ENCODE assay signal across 9 cellular contexts in the genomic region with DNA sequence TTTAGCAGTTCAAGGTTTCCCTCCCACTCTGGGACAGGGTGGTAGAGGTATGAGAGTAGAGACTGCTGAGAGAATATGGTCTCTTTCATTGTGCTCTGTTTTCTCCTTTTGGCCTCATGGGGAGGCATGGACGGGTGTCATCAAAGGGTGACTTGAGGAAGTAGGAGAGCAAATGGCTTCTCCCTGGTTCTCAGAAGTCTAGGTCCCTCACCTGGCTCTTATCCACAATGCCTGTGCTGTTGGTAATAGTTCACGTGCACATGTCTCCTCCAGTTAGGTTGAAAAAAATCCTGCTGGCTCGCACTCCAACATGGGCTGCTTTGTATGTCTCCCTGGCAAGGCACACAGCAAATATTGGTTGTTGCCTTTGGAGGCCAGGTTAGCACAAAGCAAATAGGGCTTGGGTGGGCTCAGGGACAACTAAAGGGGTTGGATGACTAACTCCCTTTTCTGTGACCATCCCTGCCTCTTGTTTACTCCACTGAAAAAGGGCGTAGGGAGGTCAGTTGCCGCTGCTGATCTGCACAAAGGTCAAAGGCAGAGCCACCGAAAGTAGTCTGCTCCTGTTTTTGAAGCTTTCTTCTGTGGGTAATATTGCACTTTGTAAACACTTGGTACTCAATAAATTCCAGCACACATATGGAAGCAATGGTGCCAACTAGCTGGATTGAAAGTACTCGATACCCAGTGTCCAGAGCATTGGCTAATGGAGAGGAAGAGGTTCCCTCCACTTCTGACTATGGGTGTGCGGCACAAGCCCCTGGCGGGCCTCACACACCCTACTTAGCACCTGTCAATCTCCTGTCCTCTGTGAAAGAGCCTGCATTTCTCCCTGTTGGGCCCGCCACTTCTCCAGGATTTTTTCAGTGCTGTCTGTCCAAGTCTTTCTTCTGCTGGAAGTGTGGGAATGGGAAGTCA.
DNase-seq lines count a peak whose midpoint lies in the region; ATAC-seq and TF ChIP-seq lines count a peak whose summit lies in the region.
"Had no signal": no experiment of that assay in that cellular context is flagged by ENCODE, and none has a peak within 500 bp of the region (broad histone marks: within the 10 kb centered on the region; RNA-seq: fewer than 3 reads in every experiment).

No MANE protein-coding gene starts in this region.

- intact Hi-C loops in adrenal gland (cut with DNase I), result no loop called here

- H3K9ac ChIP-seq in BLaER1 treated with 17β-estradiol and CSF1 and Interleukin-3, amounts not matched to agents 10 nM and 100 nM, result peak overlapping the region in 6 of 11 experiments; percentile 23 to 75 (median 64); a peak in 10 of 22 replicates

- ATAC-seq in HG02798 (IDR thresholded peaks at IDR 0.05; ENCODE audit: poor library complexity, unreplicated experiment) (peak; percentile 32), HG03135 (IDR thresholded peaks at IDR 0.05; ENCODE audit: unreplicated experiment) (no peak), GM19452 (IDR thresholded peaks at IDR 0.05; ENCODE audit: unreplicated experiment) (no peak), GM21515 (IDR thresholded peaks at IDR 0.05; ENCODE audit: unreplicated experiment) (no peak), HG03457 (IDR thresholded peaks at IDR 0.05; ENCODE audit: unreplicated experiment) (no peak)

- 89 to 91% (median 90%) methylated on average over 10 of the region's 10 CpGs for WGBS in adrenal gland, 4 donors

- no peak overlapping the region for H3K4me3 ChIP-seq in BLaER1 treated with 17β-estradiol and CSF1 and Interleukin-3, amounts not matched to agents 10 nM and 100 nM
- H3K4me3 ChIP-seq in adrenal gland, result no peak overlapping the region
- H3K4me3 ChIP-seq in muscle layer of duodenum (ENCODE audit: low read depth in 1 of 2, low read length in 2 of 2), result no peak overlapping the region
- H3K4me3 ChIP-seq: body of pancreas had no signal

- no peaks in the 10 kb centered on the region for H4K20me1 ChIP-seq in BLaER1 treated with 17β-estradiol and CSF1 and Interleukin-3, amounts not matched to agents 10 nM and 100 nM

- peak overlapping the region in 6 of 11 experiments; percentile 28 to 93 (median 80); a peak in 12 of 22 replicates for H3K4me2 ChIP-seq in BLaER1 treated with 17β-estradiol and CSF1 and Interleukin-3, amounts not matched to agents 10 nM and 100 nM

- DNase-seq in adrenal gland, result no peak

- no peak for TF ChIP-seq POLR2A in adrenal gland (IDR thresholded peaks at IDR 0.05)

- H3K27me3 ChIP-seq in BLaER1 treated with 17β-estradiol and CSF1 and Interleukin-3, amounts not matched to agents 10 nM and 100 nM, result no peaks in the 10 kb centered on the region
- H3K27me3 ChIP-seq in adrenal gland, result no peaks in the 10 kb centered on the region
- no peaks in the 10 kb centered on the region for H3K27me3 ChIP-seq in muscle layer of duodenum (ENCODE audit: low read depth, low read length)
- H3K27me3 ChIP-seq: body of pancreas had no signal

- peak overlapping the region in 9 of 11 experiments; percentile 23 to 90 (median 68); a peak in 15 of 22 replicates for H3K27ac ChIP-seq in BLaER1 treated with 17β-estradiol and CSF1 and Interleukin-3, amounts not matched to agents 10 nM and 100 nM
- H3K27ac ChIP-seq in adrenal gland (peak overlapping the region in 3 of 5 donors; percentile 36 to 76 (median 54)), muscle layer of duodenum (ENCODE audit: low read length) (peak overlapping the region; percentile 76)

- peaks cover 0 to 3% (median 0%) of the 10 kb centered on the region in 11 experiments; a peak in 1 of 22 replicates for H3K36me3 ChIP-seq in BLaER1 treated with 17β-estradiol and CSF1 and Interleukin-3, amounts not matched to agents 10 nM and 100 nM
- H3K36me3 ChIP-seq in adrenal gland (replicated peaks in 1 of 2) (no peaks in the 10 kb centered on the region), muscle layer of duodenum (ENCODE audit: control insufficient read depth in 1 of 2, insufficient read depth in 2 of 2, low read length in 2 of 2) (peaks cover 0 to 2% of the 10 kb centered on the region in 2 donors)

- no peak for TF ChIP-seq CTCF in adrenal gland (IDR thresholded peaks at IDR 0.05)

- peaks cover 0 to 67% (median 33%) of the 10 kb centered on the region in 10 experiments; a peak in 15 of 20 replicates for H3K4me1 ChIP-seq in BLaER1 treated with 17β-estradiol and CSF1 and Interleukin-3, amounts not matched to agents 10 nM and 100 nM
- H3K4me1 ChIP-seq in adrenal gland (replicated peaks in 1 of 2) (peaks cover 25 to 30% of the 10 kb centered on the region in 2 donors), muscle layer of duodenum (ENCODE audit: control insufficient read depth in 1 of 2, insufficient read depth in 2 of 2, low read length in 2 of 2) (peaks cover 4 to 31% of the 10 kb centered on the region in 2 donors)
- H3K4me1 ChIP-seq: body of pancreas had no signal

- peaks cover 0 to 23% (median 6%) of the 10 kb centered on the region in 11 experiments; a peak in 11 of 22 replicates for H3K9me3 ChIP-seq in BLaER1 treated with 17β-estradiol and CSF1 and Interleukin-3, amounts not matched to agents 10 nM and 100 nM (replicated peaks in 1 of 11)
- H3K9me3 ChIP-seq in adrenal gland (replicated peaks in 1 of 3) (no peaks in the 10 kb centered on the region), muscle layer of duodenum (ENCODE audit: control insufficient read depth in 1 of 2, low read length in 2 of 2) (no peaks in the 10 kb centered on the region)
- H3K9me3 ChIP-seq: body of pancreas had no signal
